ENCODE assay signal across 9 cellular contexts in the genomic region with DNA sequence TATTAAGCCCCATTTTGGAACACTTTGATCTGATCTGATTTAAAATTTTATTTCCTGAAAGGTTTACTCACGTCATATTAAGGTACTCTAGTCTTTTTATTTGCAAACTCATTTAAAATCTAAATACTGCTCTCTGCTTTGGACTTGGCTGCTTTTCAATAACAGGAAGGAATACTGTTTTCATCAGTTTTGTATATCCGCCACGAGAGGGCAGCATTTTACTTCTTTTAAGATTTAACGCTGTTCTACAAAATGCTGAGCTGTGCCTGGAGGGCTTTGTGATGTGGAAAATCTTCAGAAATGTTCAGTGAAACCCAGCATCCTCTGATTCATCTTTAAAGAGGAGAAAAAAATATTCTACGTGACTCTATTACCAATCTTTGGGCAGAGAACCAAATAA. TPM values are rescaled to one million over a fixed set of nuclear protein-coding genes. Genes with fewer than 3 reads are reported as not detected.
DNase-seq lines count a peak whose midpoint lies in the region; ATAC-seq, FAIRE-seq and TF ChIP-seq lines count a peak whose summit lies in the region.
"Had no signal": no experiment of that assay in that cellular context is flagged by ENCODE, and none has a peak within 500 bp of the region (broad histone marks: within the 10 kb centered on the region; RNA-seq: fewer than 3 reads in every experiment).

No MANE protein-coding gene starts in this region.

- no peak overlapping the region for H3K4me3 ChIP-seq in fibroblast of the aortic adventitia (ENCODE audit: low read depth, low read length)
- H3K4me3 ChIP-seq in parathyroid adenoma (ENCODE audit: low read depth, low read length): no peak overlapping the region

- H3K27me3 Mint-ChIP-seq in activated CD8-positive, alpha-beta T cell treated with anti-CD3 and anti-CD28 coated beads for 36 hours: no peaks in the 10 kb centered on the region
- H3K27me3 Mint-ChIP-seq: activated naive CD4-positive, alpha-beta T cell treated with anti-CD3 and anti-CD28 coated beads, Interleukin-2, amount 50 U/mL, for 24 hours had no signal

- DNase-seq in D721Med (ENCODE audit: insufficient read length, low spot score) (no peak), GM19239 (ENCODE audit: insufficient read length, low spot score) (no peak), NCI-H345 (lab: John Stamatoyannopoulos, UW) (peak; percentile 78), fibroblast of the aortic adventitia (ENCODE audit: low read depth) (peak; percentile 89), GM19238 (ENCODE audit: insufficient read length, low spot score) (no peak)
- peak; percentile 65 for DNase-seq in activated CD8-positive, alpha-beta T cell treated with anti-CD3 and anti-CD28 coated beads for 36 hours

- peaks cover 15% of the 10 kb centered on the region for H3K4me1 Mint-ChIP-seq in activated CD8-positive, alpha-beta T cell treated with anti-CD3 and anti-CD28 coated beads for 36 hours (ENCODE audit: low read depth)

- ATAC-seq in HG03280 (IDR thresholded peaks at IDR 0.05; ENCODE audit: unreplicated experiment): peak; percentile 65
- ATAC-seq in activated CD8-positive, alpha-beta T cell treated with anti-CD3 and anti-CD28 coated beads for 36 hours: peak; percentile 58

- no peaks in the 10 kb centered on the region for H3K9me3 Mint-ChIP-seq in activated CD8-positive, alpha-beta T cell treated with anti-CD3 and anti-CD28 coated beads for 36 hours
- H3K9me3 Mint-ChIP-seq: activated naive CD4-positive, alpha-beta T cell treated with anti-CD3 and anti-CD28 coated beads, Interleukin-2, amount 50 U/mL, for 24 hours had no signal

- no peaks in the 10 kb centered on the region for H3K27me3 ChIP-seq in parathyroid adenoma (ENCODE audit: control insufficient read depth, insufficient read depth, low read length)

- no peaks in the 10 kb centered on the region for H3K4me1 ChIP-seq in parathyroid adenoma

- H3K79me2 ChIP-seq in parathyroid adenoma: no peaks in the 10 kb centered on the region

- H3K27ac Mint-ChIP-seq in activated CD8-positive, alpha-beta T cell treated with anti-CD3 and anti-CD28 coated beads for 36 hours: no peak overlapping the region

- CTCF ChIA-PET in activated CD8-positive, alpha-beta T cell treated with anti-CD3 and anti-CD28 coated beads for 36 hours (lab: Charles Lee): interaction anchor here (0.6 to 5.5 kb wide), 8 partner anchors 14 to 1072 kb away, joined by 3 to 32 read pairs (median 5); a partner anchor contains a TSS

- H3K36me3 Mint-ChIP-seq in activated CD8-positive, alpha-beta T cell treated with anti-CD3 and anti-CD28 coated beads for 36 hours (ENCODE audit: low read depth): no peaks in the 10 kb centered on the region
- H3K36me3 Mint-ChIP-seq: activated naive CD4-positive, alpha-beta T cell treated with anti-CD3 and anti-CD28 coated beads, Interleukin-2, amount 50 U/mL, for 24 hours had no signal

- H3K36me3 ChIP-seq in parathyroid adenoma (ENCODE audit: control insufficient read depth, insufficient read depth, low read length): no peaks in the 10 kb centered on the region

- H2AFZ ChIP-seq in parathyroid adenoma: no peak overlapping the region

- FAIRE-seq in D721Med (lab: Jason Lieb, UNC) (peak; percentile 21), GM19239 (lab: Jason Lieb, UNC) (peak; percentile 79)

- H3K9ac ChIP-seq in parathyroid adenoma: no peak overlapping the region

- no peak overlapping the region for H3K4me3 Mint-ChIP-seq in activated CD8-positive, alpha-beta T cell treated with anti-CD3 and anti-CD28 coated beads for 36 hours
- H3K4me3 Mint-ChIP-seq: activated naive CD4-positive, alpha-beta T cell treated with anti-CD3 and anti-CD28 coated beads, Interleukin-2, amount 50 U/mL, for 24 hours had no signal

- no peak overlapping the region for H3K27ac ChIP-seq in parathyroid adenoma

- intact Hi-C loops in activated CD8-positive, alpha-beta T cell treated with anti-CD3 and anti-CD28 coated beads for 36 hours (cut with micrococcal nuclease): loop anchor here (5.0 kb wide), 2 partner anchors 209 to 256 kb away; a partner anchor contains a TSS

- POLR2A ChIA-PET in activated CD8-positive, alpha-beta T cell treated with anti-CD3 and anti-CD28 coated beads for 36 hours (lab: Charles Lee): no interaction called here

- H3K4me2 ChIP-seq in parathyroid adenoma (ENCODE audit: low read length): no peak overlapping the region

- H3K9me3 ChIP-seq in parathyroid adenoma (ENCODE audit: control insufficient read depth, low read length): no peaks in the 10 kb centered on the region

- peak; percentile 56 for TF ChIP-seq CTCF in D721Med (IDR thresholded peaks at IDR 0.05; ENCODE audit: insufficient read depth, missing control alignments)
- peak; percentile 71 for TF ChIP-seq CTCF in activated CD8-positive, alpha-beta T cell treated with anti-CD3 and anti-CD28 coated beads for 36 hours (IDR thresholded peaks at IDR 0.05)
- peak; percentile 39 for TF ChIP-seq CTCF in fibroblast of the aortic adventitia (IDR thresholded peaks at IDR 0.05; ENCODE audit: insufficient read depth, low read length)
- TF ChIP-seq CTCF in parathyroid adenoma (IDR thresholded peaks at IDR 0.05): peak; percentile 55

RNA-seq across cellular contexts. Expression of a gene that starts 37.5 kb away (rescaled TPM):
- not detected for total RNA-seq in activated CD8-positive, alpha-beta T cell treated with anti-CD3 and anti-CD28 coated beads for 36 hours
- total RNA-seq in fibroblast of the aortic adventitia (ENCODE audit: low replicate concordance): 0.45 TPM in 1 of 2 replicates, not detected in the other

Comparison
In these comparisons a context has a peak if more than half of its experiments do, and no peak if none do; other contexts are left out.
1. DNase-seq: peak in NCI-H345 (single experiment), activated CD8-positive, alpha-beta T cell treated with anti-CD3 and anti-CD28 coated beads for 36 hours (single experiment) and fibroblast of the aortic adventitia (single experiment); none in D721Med (single experiment), GM19239 (single experiment) and GM19238 (single experiment).
2. Peak in every context shown above with its lines, with median percentiles within 50 percentile points of each other: CTCF ChIP-seq.